ENCODE assay signal across 21 cellular contexts in genomic region chr10:86291616-86292340, GRCh38.
DNase-seq lines count a peak whose midpoint lies in the region; ATAC-seq and TF ChIP-seq lines count a peak whose summit lies in the region.
"Had no signal": no experiment of that assay in that cellular context is flagged by ENCODE, and none has a peak within 500 bp of the region (broad histone marks: within the 10 kb centered on the region; RNA-seq: fewer than 3 reads in every experiment).

No MANE protein-coding gene starts in this region.

- no peaks in the 10 kb centered on the region for H3K4me1 Mint-ChIP-seq in activated CD8-positive, alpha-beta memory T cell treated with anti-CD3 and anti-CD28 coated beads, Interleukin-2, amount 10 ng/mL, durations not matched to agents 7 days and 5 days
- H3K4me1 Mint-ChIP-seq: activated naive CD4-positive, alpha-beta T cell treated with anti-CD3 and anti-CD28 coated beads, Interleukin-2, amount 10 ng/mL, durations not matched to agents 7 days and 5 days; stimulated activated memory B cell treated with anti-CD40 and anti-IgM and Interleukin-4, amounts not matched to agents 10 μg/mL and 1 μg/mL and 100 μg/mL, for 72 hours had no signal

- H3K4me3 ChIP-seq in RWPE2 (ENCODE audit: severe bottlenecking) (no peak overlapping the region), vagina (no peak overlapping the region)
- H3K4me3 ChIP-seq: body of pancreas, dorsolateral prefrontal cortex, pancreas, PC-9, uterus had no signal

- ATAC-seq in activated CD8-positive, alpha-beta memory T cell treated with anti-CD3 and anti-CD28 coated beads, Interleukin-2, amount 10 ng/mL, durations not matched to agents 7 days and 5 days = no peak
- ATAC-seq in RWPE2 (ENCODE audit: low read depth) = no peak; the same call in 2 of the 3 replicates
- ATAC-seq: body of pancreas, left colon, pancreas had no signal

- H3K27ac ChIP-seq in RWPE2 (ENCODE audit: poor library complexity, severe bottlenecking) (no peak overlapping the region), vagina (no peak overlapping the region)
- H3K27ac ChIP-seq: body of pancreas, pancreas, PC-9, uterus, VCaP had no signal

- no peaks in the 10 kb centered on the region for H3K4me1 ChIP-seq in RWPE2 (ENCODE audit: insufficient read depth, poor library complexity, severe bottlenecking)
- H3K4me1 ChIP-seq in vagina = no peaks in the 10 kb centered on the region
- H3K4me1 ChIP-seq: body of pancreas, pancreas, uterus had no signal

- no peak for TF ChIP-seq CTCF in RWPE2 (IDR thresholded peaks at IDR 0.05; ENCODE audit: poor library complexity, severe bottlenecking)
- no peak for TF ChIP-seq CTCF in vagina (IDR thresholded peaks at IDR 0.05)

- no peak overlapping the region for H3K4me3 Mint-ChIP-seq in activated CD8-positive, alpha-beta memory T cell treated with anti-CD3 and anti-CD28 coated beads, Interleukin-2, amount 10 ng/mL, durations not matched to agents 7 days and 5 days
- H3K4me3 Mint-ChIP-seq: activated naive CD4-positive, alpha-beta T cell treated with anti-CD3 and anti-CD28 coated beads, Interleukin-2, amount 10 ng/mL, durations not matched to agents 7 days and 5 days; stimulated activated memory B cell treated with anti-CD40 and anti-IgM and Interleukin-4, amounts not matched to agents 10 μg/mL and 1 μg/mL and 100 μg/mL, for 72 hours had no signal

- intact Hi-C loops in vagina (cut with DNase I) = no loop called here

- peak; percentile 9 for DNase-seq in activated CD8-positive, alpha-beta memory T cell treated with anti-CD3 and anti-CD28 coated beads, Interleukin-2, amount 10 ng/mL, durations not matched to agents 7 days and 5 days
- DNase-seq in activated CD8-positive, alpha-beta memory T cell treated with anti-CD3 and anti-CD28 coated beads, Interleukin-2, amount 50 U/mL, for 48 hours = no peak
- peak; percentile 42 for DNase-seq in RWPE2 (ENCODE audit: low spot score)
- DNase-seq in islet precursor cell = peak; percentile 58
- peak; percentile 74 to 80 for DNase-seq in vagina (ENCODE audit: extremely low spot score in 2 of 2)
- no peak for DNase-seq in stimulated activated CD4-positive, alpha-beta T cell treated with anti-CD3 and anti-CD28 coated beads, Interleukin-15, amount 100 ng/mL, for 24 hours
- DNase-seq in kidney tubule cell (ENCODE audit: low spot score) = no peak
- DNase-seq in HuH-7 (ENCODE audit: low spot score) = no peak
- DNase-seq: activated naive CD4-positive, alpha-beta T cell treated with anti-CD3 and anti-CD28 coated beads, Interleukin-2, amount 10 ng/mL, durations not matched to agents 7 days and 5 days; COR-L47; dorsolateral prefrontal cortex; IMR-90; left colon; NCI-H1105; PC-9; small intestine had no signal

- no peaks in the 10 kb centered on the region for H3K27me3 ChIP-seq in RWPE2 (ENCODE audit: insufficient read depth, poor library complexity, severe bottlenecking)
- no peaks in the 10 kb centered on the region for H3K27me3 ChIP-seq in vagina
- H3K27me3 ChIP-seq: body of pancreas, dorsolateral prefrontal cortex, pancreas, uterus had no signal

- no peaks in the 10 kb centered on the region for H3K27me3 Mint-ChIP-seq in activated CD8-positive, alpha-beta memory T cell treated with anti-CD3 and anti-CD28 coated beads, Interleukin-2, amount 10 ng/mL, durations not matched to agents 7 days and 5 days

- no peaks in the 10 kb centered on the region for H3K36me3 ChIP-seq in RWPE2 (ENCODE audit: low read depth)
- H3K36me3 ChIP-seq in vagina = no peaks in the 10 kb centered on the region
- H3K36me3 ChIP-seq: pancreas, uterus had no signal

- H3K27ac Mint-ChIP-seq in activated CD8-positive, alpha-beta memory T cell treated with anti-CD3 and anti-CD28 coated beads, Interleukin-2, amount 10 ng/mL, durations not matched to agents 7 days and 5 days = no peak overlapping the region
- H3K27ac Mint-ChIP-seq: activated naive CD4-positive, alpha-beta T cell treated with anti-CD3 and anti-CD28 coated beads, Interleukin-2, amount 10 ng/mL, durations not matched to agents 7 days and 5 days; stimulated activated memory B cell treated with anti-CD40 and anti-IgM and Interleukin-4, amounts not matched to agents 10 μg/mL and 1 μg/mL and 100 μg/mL, for 72 hours had no signal

- no peak for TF ChIP-seq POLR2A in vagina (IDR thresholded peaks at IDR 0.05)

- H3K9me3 Mint-ChIP-seq in activated CD8-positive, alpha-beta memory T cell treated with anti-CD3 and anti-CD28 coated beads, Interleukin-2, amount 10 ng/mL, durations not matched to agents 7 days and 5 days (ENCODE audit: low read depth) = no peaks in the 10 kb centered on the region
- H3K9me3 Mint-ChIP-seq: activated naive CD4-positive, alpha-beta T cell treated with anti-CD3 and anti-CD28 coated beads, Interleukin-2, amount 10 ng/mL, durations not matched to agents 7 days and 5 days; stimulated activated memory B cell treated with anti-CD40 and anti-IgM and Interleukin-4, amounts not matched to agents 10 μg/mL and 1 μg/mL and 100 μg/mL, for 72 hours had no signal

- CTCF ChIA-PET in activated CD8-positive, alpha-beta memory T cell treated with anti-CD3 and anti-CD28 coated beads, Interleukin-2, amount 10 ng/mL, durations not matched to agents 7 days and 5 days (lab: Charles Lee) = no interaction called here

- H3K9me3 ChIP-seq in RWPE2 (ENCODE audit: severe bottlenecking) (no peaks in the 10 kb centered on the region), vagina (no peaks in the 10 kb centered on the region)
- H3K9me3 ChIP-seq: body of pancreas, pancreas, uterus had no signal

- no peaks in the 10 kb centered on the region for H3K36me3 Mint-ChIP-seq in activated CD8-positive, alpha-beta memory T cell treated with anti-CD3 and anti-CD28 coated beads, Interleukin-2, amount 10 ng/mL, durations not matched to agents 7 days and 5 days
- H3K36me3 Mint-ChIP-seq: activated naive CD4-positive, alpha-beta T cell treated with anti-CD3 and anti-CD28 coated beads, Interleukin-2, amount 10 ng/mL, durations not matched to agents 7 days and 5 days; stimulated activated memory B cell treated with anti-CD40 and anti-IgM and Interleukin-4, amounts not matched to agents 10 μg/mL and 1 μg/mL and 100 μg/mL, for 72 hours had no signal

Comparison
In these comparisons a context has a peak if more than half of its experiments do, and no peak if none do; other contexts are left out.
1. DNase-seq: peak in activated CD8-positive, alpha-beta memory T cell treated with anti-CD3 and anti-CD28 coated beads, Interleukin-2, amount 10 ng/mL, durations not matched to agents 7 days and 5 days (single experiment), RWPE2 (single experiment), islet precursor cell (single experiment) and vagina (2 of 2); none in activated CD8-positive, alpha-beta memory T cell treated with anti-CD3 and anti-CD28 coated beads, Interleukin-2, amount 50 U/mL, for 48 hours (single experiment), stimulated activated CD4-positive, alpha-beta T cell treated with anti-CD3 and anti-CD28 coated beads, Interleukin-15, amount 100 ng/mL, for 24 hours (single experiment), kidney tubule cell (single experiment) and HuH-7 (single experiment).